Comparison of ENCODE assay signal across 15 cellular contexts in genomic region chr10:3263747-3264146, GRCh38.
"Had no signal": no experiment of that assay in that cellular context is flagged by ENCODE, and none has a peak within 500 bp of the region (broad histone marks: within the 10 kb centered on the region; RNA-seq: fewer than 3 reads in every experiment).

No MANE protein-coding gene starts in this region.

- H3K36me3 Mint-ChIP-seq: activated CD8-positive, alpha-beta memory T cell treated with anti-CD3 and anti-CD28 coated beads, Interleukin-2, amount 10 ng/mL, durations not matched to agents 7 days and 5 days; activated naive CD4-positive, alpha-beta T cell treated with anti-CD3 and anti-CD28 coated beads, Interleukin-2, amount 50 U/mL, for 24 hours; stimulated activated memory B cell treated with anti-CD40 and anti-IgM and Interleukin-4, amounts not matched to agents 10 μg/mL and 1 μg/mL and 100 μg/mL, for 72 hours; T-cell had no signal

- H3K36me3 ChIP-seq: adrenal gland, ovary, thyroid gland had no signal

- H3K4me3 Mint-ChIP-seq: activated CD8-positive, alpha-beta memory T cell treated with anti-CD3 and anti-CD28 coated beads, Interleukin-2, amount 10 ng/mL, durations not matched to agents 7 days and 5 days; activated naive CD4-positive, alpha-beta T cell treated with anti-CD3 and anti-CD28 coated beads, Interleukin-2, amount 50 U/mL, for 24 hours; stimulated activated memory B cell treated with anti-CD40 and anti-IgM and Interleukin-4, amounts not matched to agents 10 μg/mL and 1 μg/mL and 100 μg/mL, for 72 hours; T-cell had no signal

- H3K4me3 ChIP-seq: adrenal gland, ovary, thyroid gland had no signal

- DNase-seq: activated CD4-positive, alpha-beta T cell treated with anti-CD3 and anti-CD28 coated beads, Interleukin-2, amount 50 U/mL, for 48 hours; activated CD8-positive, alpha-beta memory T cell treated with anti-CD3 and anti-CD28 coated beads, Interleukin-2, amount 10 ng/mL, durations not matched to agents 7 days and 5 days; activated T-cell treated with anti-CD3 and anti-CD28 coated beads, Interleukin-2, amount 50 U/mL, for 1 hour; caudate nucleus; foreskin fibroblast; hippocampal formation; kidney; ovary; stimulated activated CD4-positive, alpha-beta T cell treated with anti-CD3 and anti-CD28 coated beads, Interleukin-2, amount 100 ng/mL, for 48 hours; T-cell; T1000 had no signal

- ATAC-seq: activated CD8-positive, alpha-beta memory T cell treated with anti-CD3 and anti-CD28 coated beads, Interleukin-2, amount 10 ng/mL, durations not matched to agents 7 days and 5 days; stimulated activated memory B cell treated with anti-CD40 and anti-IgM and Interleukin-4, amounts not matched to agents 10 μg/mL and 1 μg/mL and 100 μg/mL, for 72 hours; T-cell had no signal

- H3K9me3 Mint-ChIP-seq: activated naive CD4-positive, alpha-beta T cell treated with anti-CD3 and anti-CD28 coated beads, Interleukin-2, amount 50 U/mL, for 24 hours; T-cell had no signal

- H3K27me3 ChIP-seq: adrenal gland, ovary, thyroid gland had no signal

- H3K27ac ChIP-seq: ovary, thyroid gland had no signal

- H3K4me1 Mint-ChIP-seq: activated CD8-positive, alpha-beta memory T cell treated with anti-CD3 and anti-CD28 coated beads, Interleukin-2, amount 10 ng/mL, durations not matched to agents 7 days and 5 days; activated naive CD4-positive, alpha-beta T cell treated with anti-CD3 and anti-CD28 coated beads, Interleukin-2, amount 50 U/mL, for 24 hours; stimulated activated memory B cell treated with anti-CD40 and anti-IgM and Interleukin-4, amounts not matched to agents 10 μg/mL and 1 μg/mL and 100 μg/mL, for 72 hours; T-cell had no signal

- H3K27ac Mint-ChIP-seq: activated CD8-positive, alpha-beta memory T cell treated with anti-CD3 and anti-CD28 coated beads, Interleukin-2, amount 10 ng/mL, durations not matched to agents 7 days and 5 days; activated naive CD4-positive, alpha-beta T cell treated with anti-CD3 and anti-CD28 coated beads, Interleukin-2, amount 50 U/mL, for 24 hours; stimulated activated memory B cell treated with anti-CD40 and anti-IgM and Interleukin-4, amounts not matched to agents 10 μg/mL and 1 μg/mL and 100 μg/mL, for 72 hours; T-cell had no signal

- H3K9me3 ChIP-seq: adrenal gland, ovary, thyroid gland had no signal

- H3K4me1 ChIP-seq: adrenal gland, thyroid gland had no signal
